In genomic region chr20:44439318-44439717, GRCh38 we compare ENCODE assay signal across 39 cellular contexts.
"Had no signal": no experiment of that assay in that cellular context is flagged by ENCODE, and none has a peak within 500 bp of the region (broad histone marks: within the 10 kb centered on the region; RNA-seq: fewer than 3 reads in every experiment).

No MANE protein-coding gene starts in this region.

- H3K4me1 ChIP-seq: ascending aorta, breast epithelium had no signal

- H3K36me3 Mint-ChIP-seq: activated naive CD4-positive, alpha-beta T cell treated with anti-CD3 and anti-CD28 coated beads, Interleukin-2, amount 10 ng/mL, durations not matched to agents 7 days and 5 days; activated naive CD4-positive, alpha-beta T cell treated with anti-CD3 and anti-CD28 coated beads, Interleukin-2, amount 50 U/mL, for 24 hours; activated naive CD4-positive, alpha-beta T cell treated with anti-CD3 and anti-CD28 coated beads, Interleukin-2, amount 50 U/mL, for 72 hours; activated naive CD8-positive, alpha-beta T cell; activated naive CD8-positive, alpha-beta T cell treated with anti-CD3 and anti-CD28 coated beads for 36 hours; activated naive CD8-positive, alpha-beta T cell treated with anti-CD3 and anti-CD28 coated beads, Interleukin-2, amount 10 ng/mL, durations not matched to agents 7 days and 5 days; brain had no signal

- H3K27ac ChIP-seq: adrenal gland, ascending aorta, body of pancreas, brain microvascular endothelial cell, breast epithelium, cardiac muscle cell had no signal

- ATAC-seq: activated naive CD4-positive, alpha-beta T cell treated with anti-CD3 and anti-CD28 coated beads, Interleukin-2, amount 50 U/mL, for 72 hours; activated naive CD8-positive, alpha-beta T cell treated with anti-CD3 and anti-CD28 coated beads, Interleukin-2, amount 50 U/mL, for 24 hours; activated T-cell treated with anti-CD3 and anti-CD28 coated beads, Interleukin-2, amount 50 U/mL, for 4 hours; activated T-helper 17 cell treated with anti-CD3 and anti-CD28 coated beads, Interleukin-2, amount 50 U/mL, for 72 hours; body of pancreas had no signal

- H3K4me3 ChIP-seq: adrenal gland, ascending aorta, body of pancreas, breast epithelium, cardiac muscle cell had no signal

- H3K4me1 Mint-ChIP-seq: activated naive CD4-positive, alpha-beta T cell treated with anti-CD3 and anti-CD28 coated beads, Interleukin-2, amount 10 ng/mL, durations not matched to agents 7 days and 5 days; activated naive CD4-positive, alpha-beta T cell treated with anti-CD3 and anti-CD28 coated beads, Interleukin-2, amount 50 U/mL, for 24 hours; activated naive CD8-positive, alpha-beta T cell treated with anti-CD3 and anti-CD28 coated beads for 36 hours; activated naive CD8-positive, alpha-beta T cell treated with anti-CD3 and anti-CD28 coated beads, Interleukin-2, amount 10 ng/mL, durations not matched to agents 7 days and 5 days; activated naive CD8-positive, alpha-beta T cell treated with anti-CD3 and anti-CD28 coated beads, Interleukin-2, amount 50 U/mL, for 24 hours; activated T-helper 17 cell treated with anti-CD3 and anti-CD28 coated beads, Interleukin-2, amount 50 U/mL, for 72 hours; brain; central memory CD8-positive, alpha-beta T cell had no signal

- H3K4me3 Mint-ChIP-seq: activated naive CD4-positive, alpha-beta T cell treated with anti-CD3 and anti-CD28 coated beads for 36 hours; activated naive CD4-positive, alpha-beta T cell treated with anti-CD3 and anti-CD28 coated beads, Interleukin-2, amount 10 ng/mL, durations not matched to agents 7 days and 5 days; activated naive CD4-positive, alpha-beta T cell treated with anti-CD3 and anti-CD28 coated beads, Interleukin-2, amount 50 U/mL, for 24 hours; activated naive CD8-positive, alpha-beta T cell; activated naive CD8-positive, alpha-beta T cell treated with anti-CD3 and anti-CD28 coated beads for 36 hours; activated naive CD8-positive, alpha-beta T cell treated with anti-CD3 and anti-CD28 coated beads, Interleukin-2, amount 10 ng/mL, durations not matched to agents 7 days and 5 days; activated naive CD8-positive, alpha-beta T cell treated with anti-CD3 and anti-CD28 coated beads, Interleukin-2, amount 50 U/mL, for 24 hours; activated T-cell treated with anti-CD3 and anti-CD28 coated beads, Interleukin-2, amount 50 U/mL, for 24 hours; activated T-cell treated with anti-CD3 and anti-CD28 coated beads, Interleukin-2, amount 50 U/mL, for 4 hours; activated T-cell treated with anti-CD3 and anti-CD28 coated beads, Interleukin-2, amount 50 U/mL, for 72 hours; activated T-helper 1 cell treated with anti-CD3 and anti-CD28 coated beads, Interleukin-12 subunit alpha, Interleukin-12 subunit beta, Interleukin-2, Interleukin-4 antibody, amounts not matched to agents 30 ng/mL and 10 ng/mL and 1 ng/mL, durations not matched to agents 14 hours and 24 hours and 36 hours; activated T-helper 17 cell treated with anti-CD3 and anti-CD28 coated beads, Interleukin-2, amount 50 U/mL, for 72 hours; brain; central memory CD8-positive, alpha-beta T cell had no signal

- H3K27ac Mint-ChIP-seq: activated naive CD4-positive, alpha-beta T cell treated with anti-CD3 and anti-CD28 coated beads for 36 hours; activated naive CD4-positive, alpha-beta T cell treated with anti-CD3 and anti-CD28 coated beads, Interleukin-2, amount 10 ng/mL, durations not matched to agents 7 days and 5 days; activated naive CD4-positive, alpha-beta T cell treated with anti-CD3 and anti-CD28 coated beads, Interleukin-2, amount 50 U/mL, for 24 hours; activated naive CD4-positive, alpha-beta T cell treated with anti-CD3 and anti-CD28 coated beads, Interleukin-2, amount 50 U/mL, for 72 hours; activated naive CD8-positive, alpha-beta T cell; activated naive CD8-positive, alpha-beta T cell treated with anti-CD3 and anti-CD28 coated beads for 36 hours; activated naive CD8-positive, alpha-beta T cell treated with anti-CD3 and anti-CD28 coated beads, Interleukin-2, amount 10 ng/mL, durations not matched to agents 7 days and 5 days; activated naive CD8-positive, alpha-beta T cell treated with anti-CD3 and anti-CD28 coated beads, Interleukin-2, amount 50 U/mL, for 24 hours; activated T-cell treated with anti-CD3 and anti-CD28 coated beads, Interleukin-2, amount 50 U/mL, for 24 hours; activated T-cell treated with anti-CD3 and anti-CD28 coated beads, Interleukin-2, amount 50 U/mL, for 72 hours; activated T-helper 1 cell treated with anti-CD3 and anti-CD28 coated beads, Interleukin-12 subunit alpha, Interleukin-12 subunit beta, Interleukin-2, Interleukin-4 antibody, amounts not matched to agents 30 ng/mL and 10 ng/mL and 1 ng/mL, durations not matched to agents 14 hours and 24 hours and 36 hours; activated T-helper 17 cell treated with anti-CD3 and anti-CD28 coated beads, Interleukin-2, amount 50 U/mL, for 72 hours; activated T-helper 2 cell treated with anti-CD3 and anti-CD28 coated beads, Interferon-gamma antibody, Interleukin-2, Interleukin-4, amounts not matched to agents 10 μg/mL and 5 μg/mL and 100 μg/mL, durations not matched to agents 14 hours and 24 hours and 36 hours; brain had no signal

- H3K27me3 Mint-ChIP-seq: activated naive CD8-positive, alpha-beta T cell; activated naive CD8-positive, alpha-beta T cell treated with anti-CD3 and anti-CD28 coated beads, Interleukin-2, amount 10 ng/mL, durations not matched to agents 7 days and 5 days had no signal

- H3K9me3 ChIP-seq: adrenal gland, ascending aorta, body of pancreas, breast epithelium had no signal

- FAIRE-seq: astrocyte, bronchial epithelial cell had no signal

- H3K9me3 Mint-ChIP-seq: activated naive CD4-positive, alpha-beta T cell treated with anti-CD3 and anti-CD28 coated beads for 36 hours; activated naive CD4-positive, alpha-beta T cell treated with anti-CD3 and anti-CD28 coated beads, Interleukin-2, amount 10 ng/mL, durations not matched to agents 7 days and 5 days; activated naive CD4-positive, alpha-beta T cell treated with anti-CD3 and anti-CD28 coated beads, Interleukin-2, amount 50 U/mL, for 24 hours; activated naive CD4-positive, alpha-beta T cell treated with anti-CD3 and anti-CD28 coated beads, Interleukin-2, amount 50 U/mL, for 72 hours; activated naive CD8-positive, alpha-beta T cell treated with anti-CD3 and anti-CD28 coated beads for 36 hours; activated naive CD8-positive, alpha-beta T cell treated with anti-CD3 and anti-CD28 coated beads, Interleukin-2, amount 10 ng/mL, durations not matched to agents 7 days and 5 days; activated naive CD8-positive, alpha-beta T cell treated with anti-CD3 and anti-CD28 coated beads, Interleukin-2, amount 50 U/mL, for 24 hours; activated T-cell treated with anti-CD3 and anti-CD28 coated beads, Interleukin-2, amount 50 U/mL, for 24 hours; activated T-cell treated with anti-CD3 and anti-CD28 coated beads, Interleukin-2, amount 50 U/mL, for 4 hours; activated T-cell treated with anti-CD3 and anti-CD28 coated beads, Interleukin-2, amount 50 U/mL, for 72 hours; activated T-helper 1 cell treated with anti-CD3 and anti-CD28 coated beads, Interleukin-12 subunit alpha, Interleukin-12 subunit beta, Interleukin-2, Interleukin-4 antibody, amounts not matched to agents 30 ng/mL and 10 ng/mL and 1 ng/mL, durations not matched to agents 14 hours and 24 hours and 36 hours; activated T-helper 17 cell treated with anti-CD3 and anti-CD28 coated beads, Interleukin-2, amount 50 U/mL, for 72 hours; activated T-helper 2 cell treated with anti-CD3 and anti-CD28 coated beads, Interferon-gamma antibody, Interleukin-2, Interleukin-4, amounts not matched to agents 10 μg/mL and 5 μg/mL and 100 μg/mL, durations not matched to agents 14 hours and 24 hours and 36 hours; brain; central memory CD8-positive, alpha-beta T cell had no signal

- H3K36me3 ChIP-seq: adrenal gland, ascending aorta, brain microvascular endothelial cell, breast epithelium, cardiac muscle cell had no signal

- H3K27me3 ChIP-seq: adrenal gland, ascending aorta, body of pancreas, brain microvascular endothelial cell, breast epithelium, cardiac muscle cell had no signal

- DNase-seq: activated effector memory CD4-positive, alpha-beta T cell treated with anti-CD3 and anti-CD28 coated beads, Interleukin-2, amount 50 U/mL, for 16 hours; activated effector memory CD4-positive, alpha-beta T cell treated with Interleukin-2 at 50 U/mL for 16 hours; activated gamma-delta T cell; activated gamma-delta T cell treated with Interleukin-2 at 50 U/mL for 16 hours; activated naive CD4-positive, alpha-beta T cell; activated naive CD4-positive, alpha-beta T cell treated with anti-CD3 and anti-CD28 coated beads for 36 hours; activated naive CD4-positive, alpha-beta T cell treated with anti-CD3 and anti-CD28 coated beads, Interleukin-2, amount 10 ng/mL, durations not matched to agents 7 days and 5 days; activated naive CD4-positive, alpha-beta T cell treated with anti-CD3 and anti-CD28 coated beads, Interleukin-2, amount 50 U/mL, for 16 hours; activated naive CD4-positive, alpha-beta T cell treated with Interleukin-2 at 50 U/mL for 16 hours; activated naive CD8-positive, alpha-beta T cell treated with anti-CD3 and anti-CD28 coated beads for 36 hours; activated naive CD8-positive, alpha-beta T cell treated with anti-CD3 and anti-CD28 coated beads, Interleukin-2, amount 10 ng/mL, durations not matched to agents 7 days and 5 days; activated naive CD8-positive, alpha-beta T cell treated with anti-CD3 and anti-CD28 coated beads, Interleukin-2, amount 50 U/mL, for 24 hours; activated T-cell treated with anti-CD3 and anti-CD28 coated beads, Interleukin-2, amount 50 U/mL, for 1 hour; activated T-cell treated with anti-CD3 and anti-CD28 coated beads, Interleukin-2, amount 50 U/mL, for 24 hours; activated T-cell treated with anti-CD3 and anti-CD28 coated beads, Interleukin-2, amount 50 U/mL, for 4 hours; activated T-cell treated with anti-CD3 and anti-CD28 coated beads, Interleukin-2, amount 50 U/mL, for 48 hours; activated T-cell treated with anti-CD3 and anti-CD28 coated beads, Interleukin-2, amount 50 U/mL, for 72 hours; adrenal gland; amygdala; anterior cingulate cortex; aorta; body of pancreas; brain microvascular endothelial cell; caudate nucleus; central memory CD4-positive, alpha-beta T cell; cerebellar nuclear complex had no signal
